In genomic region chr1:170075186-170075585, GRCh38 we compare ENCODE assay signal across 8 cellular contexts. TPM values are rescaled to one million over a fixed set of nuclear protein-coding genes. Genes with fewer than 3 reads are reported as not detected.
DNase-seq lines count a peak whose midpoint lies in the region; ATAC-seq and TF ChIP-seq lines count a peak whose summit lies in the region.

No MANE protein-coding gene starts in this region.

- peak overlapping the region; percentile 91 for H2AFZ ChIP-seq in Loucy (ENCODE audit: low read length)

- H3K4me3 ChIP-seq in AG04449 (ENCODE audit: low read depth, low read length): peak overlapping the region; percentile 86; the same call in 1 of the 2 replicates
- peak overlapping the region; percentile 93 for H3K4me3 ChIP-seq in Loucy (ENCODE audit: low read length, poor library complexity, severe bottlenecking)
- peak overlapping the region; percentile 85 for H3K4me3 ChIP-seq in choroid plexus epithelial cell (ENCODE audit: low read depth, low read length)

- H3K4me3 Mint-ChIP-seq in naive thymus-derived CD8-positive, alpha-beta T cell: peak overlapping the region; percentile 86 to 99 (median 95)

- peaks cover 2% of the 10 kb centered on the region; the same call in 1 of the 2 replicates for H3F3A ChIP-seq in Loucy (ENCODE audit: low read depth)

- peak overlapping the region; percentile 67 for H3K9ac ChIP-seq in Loucy (ENCODE audit: low read depth, low read length, poor library complexity, severe bottlenecking)

- no peak for ATAC-seq in naive thymus-derived CD8-positive, alpha-beta T cell

- POLR2A ChIA-PET in AG04449 (lab: Yijun Ruan, JAX): no interaction called here
- POLR2A ChIA-PET in naive thymus-derived CD8-positive, alpha-beta T cell (lab: Charles Lee): interaction anchor here (1.2 to 2.0 kb wide), 3 partner anchors 181 to 1706 kb away, joined by 3 to 22 read pairs (median 5); partner anchors contain the start of genes GORAB, METTL13 and SCYL3

- CTCF ChIA-PET in AG04449 (lab: Yijun Ruan, JAX): interaction anchor here (1.2 to 2.1 kb wide), 7 partner anchors 9 to 459 kb away, joined by 3 to 7 read pairs (median 3); no protein-coding TSS in a partner anchor

- H3K4me1 Mint-ChIP-seq in naive thymus-derived CD8-positive, alpha-beta T cell: peaks cover 13 to 52% (median 48%) of the 10 kb centered on the region in 4 donors

- peak overlapping the region; percentile 93 to 99 (median 96) for H3K27ac Mint-ChIP-seq in naive thymus-derived CD8-positive, alpha-beta T cell

- H4K20me1 ChIP-seq in Loucy (ENCODE audit: insufficient read depth, low read length, poor library complexity, severe bottlenecking): no peaks in the 10 kb centered on the region

- H3K27me3 Mint-ChIP-seq in naive thymus-derived CD8-positive, alpha-beta T cell: no peaks in the 10 kb centered on the region

- H3K36me3 Mint-ChIP-seq in naive thymus-derived CD8-positive, alpha-beta T cell: peaks cover 0 to 18% (median 4%) of the 10 kb centered on the region in 3 donors

- peaks cover 18% of the 10 kb centered on the region for H3K79me2 ChIP-seq in Loucy (ENCODE audit: insufficient read depth, low read length)

- H3K9me2 ChIP-seq in Loucy (replicated peaks; ENCODE audit: low read depth, low read length): no peaks in the 10 kb centered on the region

- H3K4me1 ChIP-seq in Loucy (ENCODE audit: insufficient read depth, low read length, poor library complexity, severe bottlenecking): peaks cover 37% of the 10 kb centered on the region

- H3K27me3 ChIP-seq in Loucy (ENCODE audit: insufficient read depth, low read length, poor library complexity, severe bottlenecking): no peaks in the 10 kb centered on the region

- H3K9me3 Mint-ChIP-seq in naive thymus-derived CD8-positive, alpha-beta T cell: peaks cover 0 to 8% (median 5%) of the 10 kb centered on the region in 9 donors

- H3K36me3 ChIP-seq in Loucy (ENCODE audit: insufficient read depth, low read length): no peaks in the 10 kb centered on the region

- TF ChIP-seq CTCF in AG04449 (IDR thresholded peaks at IDR 0.05; ENCODE audit: insufficient read depth, low read length, missing control alignments) (no peak), Loucy (conservative IDR thresholded peaks at IDR 0.05; ENCODE audit: low read length) (no peak), choroid plexus epithelial cell (conservative IDR thresholded peaks at IDR 0.05; ENCODE audit: low read depth, low read length) (no peak)

- H3K9me3 ChIP-seq in Loucy (ENCODE audit: insufficient read depth, low read depth, low read length): peaks cover 10% of the 10 kb centered on the region; the same call in 1 of the 2 replicates

- no peak for DNase-seq in AG04449 (ENCODE audit: low read depth, low spot score)
- no peak for DNase-seq in choroid plexus epithelial cell (ENCODE audit: low read depth)
- DNase-seq in naive thymus-derived CD8-positive, alpha-beta T cell: peak in 6 of 10 donors; percentile 6 to 58 (median 16)
- no peak for DNase-seq in DMS53 treated with DMSO at 0.1 percent for 48 hours (lab: John Stamatoyannopoulos, UW; ENCODE audit: unreplicated experiment)
- DNase-seq in DMS 273 treated with DMSO at 0.1 percent for 48 hours (lab: John Stamatoyannopoulos, UW): no peak
- DNase-seq in DMS114 treated with DMSO at 0.1 percent for 48 hours (lab: John Stamatoyannopoulos, UW; ENCODE audit: unreplicated experiment): no peak
- DNase-seq in GM03348 (ENCODE audit: low spot score): no peak

- H3K4me2 ChIP-seq in Loucy (ENCODE audit: low read depth, low read length, poor library complexity, severe bottlenecking): peak overlapping the region; percentile 86

RNA-seq across cellular contexts. Expression of gene KIFAP3, which starts 0.7 kb away (rescaled TPM):
- total RNA-seq in naive thymus-derived CD8-positive, alpha-beta T cell: 10 to 100 TPM; 18.6 to 20.8 TPM
- polyA plus RNA-seq in naive thymus-derived CD8-positive, alpha-beta T cell: 10 to 100 TPM in 2 of 3 donors, 1 to 10 TPM in 1; 10.0 to 17.9 (median 14.0) TPM

Comparison
In these comparisons a context has a peak if more than half of its experiments do, and no peak if none do; other contexts are left out.
1. DNase-seq: peak in naive thymus-derived CD8-positive, alpha-beta T cell (6 of 10); none in AG04449 (single experiment), choroid plexus epithelial cell (single experiment), DMS53 treated with DMSO at 0.1 percent for 48 hours (single experiment), DMS 273 treated with DMSO at 0.1 percent for 48 hours (single experiment), DMS114 treated with DMSO at 0.1 percent for 48 hours (single experiment) and GM03348 (single experiment).
2. Peak in every context shown above with its lines, with median percentiles within 50 percentile points of each other: H3K4me3 ChIP-seq.